22 cellular contexts compared by ENCODE assay signal in the genomic region with DNA sequence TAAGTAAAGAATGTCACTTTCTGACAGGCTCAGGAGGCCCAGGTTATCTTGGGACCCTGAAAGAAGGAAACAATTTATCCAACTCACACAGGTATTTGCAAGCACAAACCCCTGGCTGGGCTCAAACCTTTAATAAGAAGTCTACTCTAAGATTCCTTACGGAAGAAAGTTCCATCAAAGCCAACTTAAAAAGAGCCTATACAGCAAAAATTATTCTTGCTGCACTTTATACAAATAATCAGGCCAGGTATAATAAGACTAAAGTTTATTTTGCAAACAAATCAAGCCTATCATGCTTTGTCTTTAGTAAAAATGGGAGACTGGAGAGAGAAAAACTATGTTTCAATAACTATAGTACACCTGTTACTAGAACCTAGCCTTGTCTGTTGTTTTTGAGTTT.
DNase-seq lines count a peak whose midpoint lies in the region; ATAC-seq, FAIRE-seq and TF ChIP-seq lines count a peak whose summit lies in the region.
"Had no signal": no experiment of that assay in that cellular context is flagged by ENCODE, and none has a peak within 500 bp of the region (broad histone marks: within the 10 kb centered on the region; RNA-seq: fewer than 3 reads in every experiment).

No MANE protein-coding gene starts in this region.

- no peaks in the 10 kb centered on the region for H3K27me3 Mint-ChIP-seq in activated CD4-positive, alpha-beta T cell treated with anti-CD3 and anti-CD28 coated beads, Interleukin-2, amount 10 ng/mL, durations not matched to agents 24 days and 14 days
- H3K27me3 Mint-ChIP-seq: CD4-positive, CD25-positive, alpha-beta regulatory T cell; CD8-positive, alpha-beta memory T cell had no signal

- H3K4me2 ChIP-seq in A549 (no peak overlapping the region), IMR-90 (ENCODE audit: low read depth, low read length) (no peak overlapping the region)

- no peaks in the 10 kb centered on the region for H3K36me3 ChIP-seq in IMR-90 (ENCODE audit: control insufficient read depth, insufficient read depth, low read length)
- H3K36me3 ChIP-seq in suprapubic skin: no peaks in the 10 kb centered on the region
- H3K36me3 ChIP-seq: BE2C, HAP-1 had no signal

- no peak overlapping the region for H3K27ac Mint-ChIP-seq in activated CD4-positive, alpha-beta T cell treated with anti-CD3 and anti-CD28 coated beads, Interleukin-2, amount 10 ng/mL, durations not matched to agents 24 days and 14 days
- H3K27ac Mint-ChIP-seq: CD8-positive, alpha-beta memory T cell; HFFc6 had no signal

- TF ChIP-seq POLR2A in A549 (IDR thresholded peaks at IDR 0.05; ENCODE audit: low read length): no peak
- no peak for TF ChIP-seq POLR2A in IMR-90 (IDR thresholded peaks at IDR 0.05; ENCODE audit: low read depth, low read length)
- TF ChIP-seq POLR2A in suprapubic skin (IDR thresholded peaks at IDR 0.05): no peak

- H2AFZ ChIP-seq in IMR-90 (replicated peaks; ENCODE audit: low read length, poor library complexity): no peak overlapping the region

- H3K56ac ChIP-seq in IMR-90 (ENCODE audit: extremely low read depth, insufficient read depth, low read length): no peak overlapping the region

- no peak overlapping the region for H2BK20ac ChIP-seq in IMR-90 (ENCODE audit: low read depth, low read length)

- H3K27ac ChIP-seq in A549 (no peak overlapping the region), IMR-90 (ENCODE audit: insufficient read depth, low read length) (no peak overlapping the region), suprapubic skin (no peak overlapping the region)
- H3K27ac ChIP-seq: 22Rv1 had no signal

- TF ChIP-seq EP300 in A549 (IDR thresholded peaks at IDR 0.05) (no peak), suprapubic skin (IDR thresholded peaks at IDR 0.05) (no peak)

- TF ChIP-seq CTCF in A549 (IDR thresholded peaks at IDR 0.05) (no peak), IMR-90 (conservative IDR thresholded peaks at IDR 0.05; ENCODE audit: low read depth, low read length) (no peak), suprapubic skin (IDR thresholded peaks at IDR 0.05) (no peak)

- no peak overlapping the region for H3K23ac ChIP-seq in IMR-90 (ENCODE audit: low read depth, low read length)

- no TSS peak for BruUV-seq in IMR-90 (replicated peaks; lab: Mats Ljungman, UMichigan)

- H3K4me1 ChIP-seq in A549: no peaks in the 10 kb centered on the region
- peaks cover 2% of the 10 kb centered on the region for H3K4me1 ChIP-seq in IMR-90 (ENCODE audit: control insufficient read depth, insufficient read depth, low read length)
- peaks cover 3% of the 10 kb centered on the region for H3K4me1 ChIP-seq in suprapubic skin

- H3K27me3 ChIP-seq in IMR-90 (ENCODE audit: control insufficient read depth, insufficient read depth, low read length) (no peaks in the 10 kb centered on the region), suprapubic skin (no peaks in the 10 kb centered on the region)
- H3K27me3 ChIP-seq: BE2C had no signal

- no peak for ATAC-seq in A549
- no peak for ATAC-seq in IMR-90 (ENCODE audit: low read depth)

- H4K91ac ChIP-seq in IMR-90 (ENCODE audit: insufficient read depth, low read depth, low read length): no peak overlapping the region

- H3K9ac ChIP-seq in IMR-90 (ENCODE audit: low read depth, low read length): no peak overlapping the region

- dilution Hi-C loops in IMR-90 (cut with HindIII; ENCODE audit: low sequenced_read_pairs, unreplicated experiment): no loop called here

- H2BK15ac ChIP-seq in IMR-90 (ENCODE audit: low read depth, low read length): no peak overlapping the region

- H3K4ac ChIP-seq in IMR-90 (ENCODE audit: low read depth, low read length): no peak overlapping the region

- TF ChIP-seq RAD21 in A549 (conservative IDR thresholded peaks at IDR 0.05 in 1 of 2, IDR thresholded peaks at IDR 0.05 in 1 of 2): no peak
- TF ChIP-seq RAD21 in IMR-90 (IDR thresholded peaks at IDR 0.05; ENCODE audit: low read length): no peak

- no peak overlapping the region for H3K14ac ChIP-seq in IMR-90 (replicated peaks; ENCODE audit: low read depth, low read length)

- H3K18ac ChIP-seq in IMR-90 (ENCODE audit: low read depth, low read length): no peak overlapping the region

- POLR2A ChIA-PET in A549 (lab: Yijun Ruan, JAX): no interaction called here
- POLR2A ChIA-PET in IMR-90 (lab: Charles Lee; ENCODE audit: unreplicated experiment): no interaction called here

- no peak overlapping the region for H4K8ac ChIP-seq in IMR-90 (ENCODE audit: low read depth in 2 of 2, low read length in 2 of 2)

- H3K9me1 ChIP-seq in IMR-90 (ENCODE audit: insufficient read depth, low read length): no peaks in the 10 kb centered on the region

- no peaks in the 10 kb centered on the region for H3K36me3 Mint-ChIP-seq in activated CD4-positive, alpha-beta T cell treated with anti-CD3 and anti-CD28 coated beads, Interleukin-2, amount 10 ng/mL, durations not matched to agents 24 days and 14 days (ENCODE audit: low read depth)
- H3K36me3 Mint-ChIP-seq: CD4-positive, CD25-positive, alpha-beta regulatory T cell had no signal

- H2BK120ac ChIP-seq in IMR-90 (ENCODE audit: low read depth, low read length): no peak overlapping the region

- no peak overlapping the region for H3K4me3 Mint-ChIP-seq in activated CD4-positive, alpha-beta T cell treated with anti-CD3 and anti-CD28 coated beads, Interleukin-2, amount 10 ng/mL, durations not matched to agents 24 days and 14 days
- H3K4me3 Mint-ChIP-seq: CD4-positive, CD25-positive, alpha-beta regulatory T cell; CD8-positive, alpha-beta memory T cell; HFFc6 had no signal

- CTCF ChIA-PET in A549 (lab: Yijun Ruan, JAX): no interaction called here
- CTCF ChIA-PET in IMR-90 (lab: Yijun Ruan, JAX): no interaction called here

- no peak overlapping the region for H3K4me3 ChIP-seq in A549
- no peak overlapping the region for H3K4me3 ChIP-seq in IMR-90 (ENCODE audit: insufficient read depth, low read depth, low read length)
- H3K4me3 ChIP-seq in suprapubic skin: no peak overlapping the region
- H3K4me3 ChIP-seq: HAP-1 had no signal

- H3K9me3 ChIP-seq in A549 (no peaks in the 10 kb centered on the region), IMR-90 (ENCODE audit: control insufficient read depth, insufficient read depth, low read length) (no peaks in the 10 kb centered on the region), suprapubic skin (no peaks in the 10 kb centered on the region)
- H3K9me3 ChIP-seq: BE2C, HAP-1 had no signal

- no peak overlapping the region for H2AK9ac ChIP-seq in IMR-90 (replicated peaks; ENCODE audit: low read depth, low read length, poor library complexity)

- no peak for FAIRE-seq in A549 (lab: Jason Lieb, UNC)
- FAIRE-seq: A204.1, D721Med, GM12891, GM18507 had no signal

- 94% methylated on average over 1 of the region's 1 CpG for WGBS in A549 (ENCODE audit: missing lambda C conversion rate)
- WGBS in IMR-90 (ENCODE audit: extremely low coverage in 2 of 2, insufficient read length in 1 of 2), 2 experiments: no CpG with 5 or more reads among the region's 1 CpG
- 91% methylated on average over 1 of the region's 1 CpG for WGBS in suprapubic skin

- peaks cover 0 to 3% of the 10 kb centered on the region in 2 experiments; a peak in 1 of 4 replicates for H3K79me1 ChIP-seq in IMR-90 (ENCODE audit: low read depth in 1 of 2, low read length in 2 of 2)

- in situ Hi-C loops in IMR-90 (cut with MboI; ENCODE audit: low sequenced_read_pairs): no loop called here

- peak; percentile 17 for DNase-seq in activated CD4-positive, alpha-beta T cell treated with anti-CD3 and anti-CD28 coated beads, Interleukin-2, amount 10 ng/mL, durations not matched to agents 24 days and 14 days
- DNase-seq in activated CD4-positive, alpha-beta T cell treated with anti-CD3 and anti-CD28 coated beads for 1 hour: no peak
- DNase-seq in A549 (ENCODE audit: low read depth in 1 of 2, low spot score in 1 of 2) (no peak), IMR-90 (no peak), suprapubic skin (ENCODE audit: low spot score in 2 of 2) (no peak), DMS 273 treated with DMSO at 0.1 percent for 48 hours (lab: John Stamatoyannopoulos, UW) (no peak)
- DNase-seq: ACHN; AML-193; BE2C; CD4-positive, CD25-positive, alpha-beta regulatory T cell; CD8-positive, alpha-beta memory T cell; DMS53; DMS79 treated with DMSO at 0.1 percent for 48 hours; GF-D8; GOT3; HFFc6 had no signal

- H2AK5ac ChIP-seq in IMR-90 (ENCODE audit: low read depth, low read length): no peak overlapping the region

- intact Hi-C loops in activated CD4-positive, alpha-beta T cell treated with anti-CD3 and anti-CD28 coated beads, Interleukin-2, amount 10 ng/mL, durations not matched to agents 24 days and 14 days (cut with micrococcal nuclease): no loop called here
- intact Hi-C loops in IMR-90 (cut with micrococcal nuclease): loop anchor here (2.0 kb wide), 1 partner anchor 14 kb away; no protein-coding TSS in a partner anchor

- no peaks in the 10 kb centered on the region for H3K9me3 Mint-ChIP-seq in activated CD4-positive, alpha-beta T cell treated with anti-CD3 and anti-CD28 coated beads, Interleukin-2, amount 10 ng/mL, durations not matched to agents 24 days and 14 days
- H3K9me3 Mint-ChIP-seq: CD4-positive, CD25-positive, alpha-beta regulatory T cell; CD8-positive, alpha-beta memory T cell; HFFc6 had no signal

- H4K20me1 ChIP-seq in IMR-90 (ENCODE audit: insufficient read depth, low read length): no peaks in the 10 kb centered on the region

- no peak overlapping the region for H2BK5ac ChIP-seq in IMR-90 (ENCODE audit: low read depth, low read length, poor library complexity, severe bottlenecking)

- no peak overlapping the region for H4K5ac ChIP-seq in IMR-90 (ENCODE audit: low read depth, low read length)

- H3K4me1 Mint-ChIP-seq in activated CD4-positive, alpha-beta T cell treated with anti-CD3 and anti-CD28 coated beads, Interleukin-2, amount 10 ng/mL, durations not matched to agents 24 days and 14 days: no peaks in the 10 kb centered on the region

TF ChIP-seq in A549, 52 proteins besides CTCF, POLR2A, EP300 and RAD21 (continues in another document):
- TF ChIP-seq CBX2 (IDR thresholded peaks at IDR 0.05; ENCODE audit: borderline replicate concordance, low read depth) (no peak), RFX5 (IDR thresholded peaks at IDR 0.05) (no peak)

TF ChIP-seq in IMR-90, 13 proteins besides CTCF, POLR2A, EP300 and RAD21:
- no peak for TF ChIP-seq BHLHE40 (IDR thresholded peaks at IDR 0.05; ENCODE audit: low read depth, low read length)
- peak; percentile 39 for TF ChIP-seq MAFK (IDR thresholded peaks at IDR 0.05; ENCODE audit: low read depth, low read length)
